ENCODE assay signal across 1 cellular context in the genomic region with DNA sequence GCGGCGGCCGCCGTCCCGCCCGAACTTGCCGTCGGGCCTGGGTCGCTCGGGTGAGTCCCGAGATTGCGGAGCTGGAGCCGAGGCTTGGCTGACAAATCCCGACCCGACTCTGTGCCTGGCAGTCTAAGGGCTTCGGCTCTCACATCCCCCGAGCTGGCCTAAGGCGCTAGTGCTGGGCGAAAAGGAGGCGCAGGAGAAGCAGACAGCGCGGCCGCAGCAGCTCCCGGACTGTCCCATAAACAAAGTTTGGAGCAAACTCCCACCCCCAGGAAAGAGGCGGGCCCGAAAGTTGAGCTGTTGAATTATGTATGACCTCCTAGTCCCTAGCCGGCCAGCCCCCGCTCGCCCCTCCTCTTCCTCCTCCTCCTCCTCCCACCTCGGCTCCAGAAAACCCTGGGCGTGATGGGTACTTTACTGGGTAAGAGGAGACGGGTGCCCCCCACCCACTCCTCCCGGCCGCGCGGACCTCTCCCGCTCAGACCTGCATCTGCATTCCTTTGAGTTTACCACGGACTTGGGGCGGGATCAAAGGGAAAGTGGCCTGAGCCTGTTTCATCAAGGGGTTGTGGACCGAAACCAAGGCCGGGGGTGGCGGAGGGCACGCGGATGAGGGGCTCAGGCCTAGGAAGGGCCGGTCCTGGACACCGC.
TF ChIP-seq lines count a peak whose summit lies in the region.

A gene (minus strand): TSS at position 230 of the 648 bp plus-strand sequence. CDS start 719 bp downstream, outside the sequence.

TF ChIP-seq in HepG2, 621 proteins besides CTCF, POLR2A, EP300 and RAD21 (continued from another document and continues in another):
- TF ChIP-seq GTF3A (CRISPR knock-in tag; conservative IDR thresholded peaks at IDR 0.05): no peak
- no peak for TF ChIP-seq GPN1 (CRISPR knock-in tag; IDR thresholded peaks at IDR 0.05; ENCODE audit: borderline replicate concordance)
- TF ChIP-seq, protein P1, sequence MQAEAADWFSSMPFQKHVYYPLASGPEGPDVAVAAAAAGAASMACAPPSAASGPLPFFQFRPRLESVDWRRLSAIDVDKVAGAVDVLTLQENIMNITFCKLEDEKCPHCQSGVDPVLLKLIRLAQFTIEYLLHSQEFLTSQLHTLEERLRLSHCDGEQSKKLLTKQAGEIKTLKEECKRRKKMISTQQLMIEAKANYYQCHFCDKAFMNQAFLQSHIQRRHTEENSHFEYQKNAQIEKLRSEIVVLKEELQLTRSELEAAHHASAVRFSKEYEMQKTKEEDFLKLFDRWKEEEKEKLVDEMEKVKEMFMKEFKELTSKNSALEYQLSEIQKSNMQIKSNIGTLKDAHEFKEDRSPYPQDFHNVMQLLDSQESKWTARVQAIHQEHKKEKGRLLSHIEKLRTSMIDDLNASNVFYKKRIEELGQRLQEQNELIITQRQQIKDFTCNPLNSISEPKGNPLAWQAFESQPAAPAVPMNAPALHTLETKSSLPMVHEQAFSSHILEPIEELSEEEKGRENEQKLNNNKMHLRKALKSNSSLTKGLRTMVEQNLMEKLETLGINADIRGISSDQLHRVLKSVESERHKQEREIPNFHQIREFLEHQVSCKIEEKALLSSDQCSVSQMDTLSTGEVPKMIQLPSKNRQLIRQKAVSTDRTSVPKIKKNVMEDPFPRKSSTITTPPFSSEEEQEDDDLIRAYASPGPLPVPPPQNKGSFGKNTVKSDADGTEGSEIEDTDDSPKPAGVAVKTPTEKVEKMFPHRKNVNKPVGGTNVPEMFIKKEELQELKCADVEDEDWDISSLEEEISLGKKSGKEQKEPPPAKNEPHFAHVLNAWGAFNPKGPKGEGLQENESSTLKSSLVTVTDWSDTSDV (CRISPR knock-in tag; IDR thresholded peaks at IDR 0.05): peak; percentile 12; the same call in 1 of the 2 replicates
- no peak; the same call in 1 of the 2 replicates for TF ChIP-seq ZSCAN31 (CRISPR knock-in tag; IDR thresholded peaks at IDR 0.05; ENCODE audit: low read depth)
- TF ChIP-seq PHF5A (CRISPR knock-in tag; IDR thresholded peaks at IDR 0.05; ENCODE audit: low read depth, unreplicated experiment): no peak
- no peak; the same call in 1 of the 2 replicates for TF ChIP-seq ETV6 (CRISPR knock-in tag; conservative IDR thresholded peaks at IDR 0.05)
- TF ChIP-seq JARID2 (CRISPR knock-in tag; IDR thresholded peaks at IDR 0.05; ENCODE audit: insufficient replicate concordance): no peak
- TF ChIP-seq, protein P2, sequence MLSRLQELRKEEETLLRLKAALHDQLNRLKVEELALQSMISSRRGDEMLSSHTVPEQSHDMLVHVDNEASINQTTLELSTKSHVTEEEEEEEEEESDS (CRISPR knock-in tag; IDR thresholded peaks at IDR 0.05; ENCODE audit: borderline replicate concordance): no peak
- TF ChIP-seq SNAPC2 (CRISPR knock-in tag; IDR thresholded peaks at IDR 0.05): no peak; the same call in 1 of the 2 replicates
- no peak for TF ChIP-seq IRX3 (CRISPR knock-in tag; IDR thresholded peaks at IDR 0.05; ENCODE audit: borderline replicate concordance, low read depth)
- TF ChIP-seq ZNF10 (CRISPR knock-in tag; IDR thresholded peaks at IDR 0.05; ENCODE audit: borderline replicate concordance, low read depth): no peak
- TF ChIP-seq, protein P3, sequence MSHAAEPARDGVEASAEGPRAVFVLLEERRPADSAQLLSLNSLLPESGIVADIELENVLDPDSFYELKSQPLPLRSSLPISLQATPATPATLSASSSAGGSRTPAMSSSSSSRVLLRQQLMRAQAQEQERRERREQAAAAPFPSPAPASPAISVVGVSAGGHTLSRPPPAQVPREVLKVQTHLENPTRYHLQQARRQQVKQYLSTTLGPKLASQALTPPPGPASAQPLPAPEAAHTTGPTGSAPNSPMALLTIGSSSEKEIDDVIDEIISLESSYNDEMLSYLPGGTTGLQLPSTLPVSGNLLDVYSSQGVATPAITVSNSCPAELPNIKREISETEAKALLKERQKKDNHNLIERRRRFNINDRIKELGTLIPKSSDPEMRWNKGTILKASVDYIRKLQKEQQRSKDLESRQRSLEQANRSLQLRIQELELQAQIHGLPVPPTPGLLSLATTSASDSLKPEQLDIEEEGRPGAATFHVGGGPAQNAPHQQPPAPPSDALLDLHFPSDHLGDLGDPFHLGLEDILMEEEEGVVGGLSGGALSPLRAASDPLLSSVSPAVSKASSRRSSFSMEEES (CRISPR knock-in tag; IDR thresholded peaks at IDR 0.05): no peak
- TF ChIP-seq KDM2A (CRISPR knock-in tag; IDR thresholded peaks at IDR 0.05; ENCODE audit: borderline replicate concordance, low read depth): peak; percentile 53; the same call in 1 of the 2 replicates
- TF ChIP-seq, protein P4, sequence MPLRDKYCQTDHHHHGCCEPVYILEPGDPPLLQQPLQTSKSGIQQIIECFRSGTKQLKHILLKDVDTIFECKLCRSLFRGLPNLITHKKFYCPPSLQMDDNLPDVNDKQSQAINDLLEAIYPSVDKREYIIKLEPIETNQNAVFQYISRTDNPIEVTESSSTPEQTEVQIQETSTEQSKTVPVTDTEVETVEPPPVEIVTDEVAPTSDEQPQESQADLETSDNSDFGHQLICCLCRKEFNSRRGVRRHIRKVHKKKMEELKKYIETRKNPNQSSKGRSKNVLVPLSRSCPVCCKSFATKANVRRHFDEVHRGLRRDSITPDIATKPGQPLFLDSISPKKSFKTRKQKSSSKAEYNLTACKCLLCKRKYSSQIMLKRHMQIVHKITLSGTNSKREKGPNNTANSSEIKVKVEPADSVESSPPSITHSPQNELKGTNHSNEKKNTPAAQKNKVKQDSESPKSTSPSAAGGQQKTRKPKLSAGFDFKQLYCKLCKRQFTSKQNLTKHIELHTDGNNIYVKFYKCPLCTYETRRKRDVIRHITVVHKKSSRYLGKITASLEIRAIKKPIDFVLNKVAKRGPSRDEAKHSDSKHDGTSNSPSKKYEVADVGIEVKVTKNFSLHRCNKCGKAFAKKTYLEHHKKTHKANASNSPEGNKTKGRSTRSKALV (CRISPR knock-in tag; IDR thresholded peaks at IDR 0.05): no peak
- no peak; the same call in 1 of the 2 replicates for TF ChIP-seq ZNF619 (CRISPR knock-in tag; IDR thresholded peaks at IDR 0.05)
- peak; percentile 64 for TF ChIP-seq GATAD2A (CRISPR knock-in tag; IDR thresholded peaks at IDR 0.05)
- TF ChIP-seq AKAP8 (CRISPR knock-in tag; IDR thresholded peaks at IDR 0.05): peak; percentile 24; the same call in 1 of the 2 replicates
- TF ChIP-seq, protein P5, sequence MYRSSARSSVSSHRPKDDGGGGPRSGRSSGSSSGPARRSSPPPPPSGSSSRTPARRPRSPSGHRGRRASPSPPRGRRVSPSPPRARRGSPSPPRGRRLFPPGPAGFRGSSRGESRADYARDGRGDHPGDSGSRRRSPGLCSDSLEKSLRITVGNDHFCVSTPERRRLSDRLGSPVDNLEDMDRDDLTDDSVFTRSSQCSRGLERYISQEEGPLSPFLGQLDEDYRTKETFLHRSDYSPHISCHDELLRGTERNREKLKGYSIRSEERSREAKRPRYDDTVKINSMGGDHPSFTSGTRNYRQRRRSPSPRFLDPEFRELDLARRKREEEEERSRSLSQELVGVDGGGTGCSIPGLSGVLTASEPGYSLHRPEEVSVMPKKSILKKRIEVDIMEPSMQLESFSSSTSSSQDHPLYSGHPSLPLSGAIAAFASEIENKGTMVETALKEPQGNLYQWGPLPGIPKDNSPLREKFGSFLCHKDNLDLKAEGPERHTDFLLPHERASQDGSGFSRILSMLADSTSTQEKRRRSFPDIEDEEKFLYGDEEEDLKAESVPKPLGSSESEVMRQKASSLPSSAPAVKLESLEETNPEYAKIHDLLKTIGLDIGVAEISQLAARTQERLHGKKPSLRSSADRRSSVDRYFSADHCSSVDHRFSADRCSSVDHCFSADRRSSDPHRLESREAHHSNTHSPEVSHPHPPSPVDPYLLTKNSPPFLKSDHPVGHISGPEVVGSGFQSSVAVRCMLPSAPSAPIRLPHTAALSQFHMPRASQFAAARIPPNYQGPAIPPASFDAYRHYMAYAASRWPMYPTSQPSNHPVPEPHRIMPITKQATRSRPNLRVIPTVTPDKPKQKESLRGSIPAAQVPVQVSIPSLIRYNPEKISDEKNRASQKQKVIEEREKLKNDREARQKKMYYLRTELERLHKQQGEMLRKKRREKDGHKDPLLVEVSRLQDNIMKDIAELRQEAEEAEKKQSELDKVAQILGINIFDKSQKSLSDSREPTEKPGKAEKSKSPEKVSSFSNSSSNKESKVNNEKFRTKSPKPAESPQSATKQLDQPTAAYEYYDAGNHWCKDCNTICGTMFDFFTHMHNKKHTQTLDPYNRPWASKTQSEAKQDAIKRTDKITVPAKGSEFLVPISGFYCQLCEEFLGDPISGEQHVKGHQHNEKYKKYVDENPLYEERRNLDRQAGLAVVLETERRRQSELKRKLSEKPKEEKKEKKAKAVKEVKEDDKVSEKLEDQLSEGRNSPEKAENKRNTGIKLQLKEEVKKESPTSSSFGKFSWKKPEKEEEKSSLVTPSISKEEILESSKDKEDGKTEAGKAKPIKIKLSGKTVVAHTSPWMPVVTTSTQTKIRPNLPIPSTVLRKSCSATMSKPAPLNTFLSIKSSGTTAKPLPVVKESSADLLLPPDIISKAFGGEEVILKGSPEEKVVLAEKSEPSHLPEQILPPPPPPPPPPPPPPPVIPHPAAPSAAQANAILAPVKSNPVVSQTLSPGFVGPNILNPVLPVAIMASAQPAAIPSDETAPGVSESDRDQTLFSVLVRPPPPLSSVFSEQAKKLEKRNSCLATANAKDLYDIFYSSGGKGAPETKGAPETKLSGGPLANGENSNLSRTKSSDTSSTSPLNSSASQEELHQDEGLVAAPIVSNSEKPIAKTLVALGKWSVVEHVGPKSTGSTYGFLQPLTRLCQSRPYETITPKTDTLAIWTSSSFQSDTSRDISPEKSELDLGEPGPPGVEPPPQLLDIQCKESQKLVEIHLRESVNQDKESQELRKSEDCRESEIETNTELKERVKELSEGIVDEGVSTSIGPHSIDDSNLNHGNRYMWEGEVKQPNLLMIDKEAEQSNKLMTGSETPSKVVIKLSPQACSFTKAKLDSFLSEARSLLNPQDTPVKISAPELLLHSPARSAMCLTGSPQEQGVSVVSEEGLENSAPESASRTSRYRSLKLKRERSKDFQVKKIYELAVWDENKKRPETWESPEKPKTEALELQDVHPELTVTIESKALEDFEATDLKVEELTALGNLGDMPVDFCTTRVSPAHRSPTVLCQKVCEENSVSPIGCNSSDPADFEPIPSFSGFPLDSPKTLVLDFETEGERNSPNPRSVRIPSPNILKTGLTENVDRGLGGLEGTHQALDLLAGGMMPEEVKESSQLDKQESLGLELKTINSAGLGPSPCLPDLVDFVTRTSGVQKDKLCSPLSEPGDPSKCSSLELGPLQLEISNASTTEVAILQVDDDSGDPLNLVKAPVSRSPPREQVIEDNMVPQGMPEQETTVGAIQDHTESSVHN (CRISPR knock-in tag; IDR thresholded peaks at IDR 0.05): 0 out of 2 replicates have a peak, but pooled peaks have one; percentile 62
- TF ChIP-seq, protein P6, sequence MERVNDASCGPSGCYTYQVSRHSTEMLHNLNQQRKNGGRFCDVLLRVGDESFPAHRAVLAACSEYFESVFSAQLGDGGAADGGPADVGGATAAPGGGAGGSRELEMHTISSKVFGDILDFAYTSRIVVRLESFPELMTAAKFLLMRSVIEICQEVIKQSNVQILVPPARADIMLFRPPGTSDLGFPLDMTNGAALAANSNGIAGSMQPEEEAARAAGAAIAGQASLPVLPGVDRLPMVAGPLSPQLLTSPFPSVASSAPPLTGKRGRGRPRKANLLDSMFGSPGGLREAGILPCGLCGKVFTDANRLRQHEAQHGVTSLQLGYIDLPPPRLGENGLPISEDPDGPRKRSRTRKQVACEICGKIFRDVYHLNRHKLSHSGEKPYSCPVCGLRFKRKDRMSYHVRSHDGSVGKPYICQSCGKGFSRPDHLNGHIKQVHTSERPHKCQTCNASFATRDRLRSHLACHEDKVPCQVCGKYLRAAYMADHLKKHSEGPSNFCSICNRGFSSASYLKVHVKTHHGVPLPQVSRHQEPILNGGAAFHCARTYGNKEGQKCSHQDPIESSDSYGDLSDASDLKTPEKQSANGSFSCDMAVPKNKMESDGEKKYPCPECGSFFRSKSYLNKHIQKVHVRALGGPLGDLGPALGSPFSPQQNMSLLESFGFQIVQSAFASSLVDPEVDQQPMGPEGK (CRISPR knock-in tag; IDR thresholded peaks at IDR 0.05): peak; percentile 88
- TF ChIP-seq, protein P7, sequence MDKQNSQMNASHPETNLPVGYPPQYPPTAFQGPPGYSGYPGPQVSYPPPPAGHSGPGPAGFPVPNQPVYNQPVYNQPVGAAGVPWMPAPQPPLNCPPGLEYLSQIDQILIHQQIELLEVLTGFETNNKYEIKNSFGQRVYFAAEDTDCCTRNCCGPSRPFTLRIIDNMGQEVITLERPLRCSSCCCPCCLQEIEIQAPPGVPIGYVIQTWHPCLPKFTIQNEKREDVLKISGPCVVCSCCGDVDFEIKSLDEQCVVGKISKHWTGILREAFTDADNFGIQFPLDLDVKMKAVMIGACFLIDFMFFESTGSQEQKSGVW (CRISPR knock-in tag; IDR thresholded peaks at IDR 0.05; ENCODE audit: borderline replicate concordance): 0 out of 2 replicates have a peak, but pooled peaks have one; percentile 26
- TF ChIP-seq EED (CRISPR knock-in tag; IDR thresholded peaks at IDR 0.05): no peak
- TF ChIP-seq, protein P8, sequence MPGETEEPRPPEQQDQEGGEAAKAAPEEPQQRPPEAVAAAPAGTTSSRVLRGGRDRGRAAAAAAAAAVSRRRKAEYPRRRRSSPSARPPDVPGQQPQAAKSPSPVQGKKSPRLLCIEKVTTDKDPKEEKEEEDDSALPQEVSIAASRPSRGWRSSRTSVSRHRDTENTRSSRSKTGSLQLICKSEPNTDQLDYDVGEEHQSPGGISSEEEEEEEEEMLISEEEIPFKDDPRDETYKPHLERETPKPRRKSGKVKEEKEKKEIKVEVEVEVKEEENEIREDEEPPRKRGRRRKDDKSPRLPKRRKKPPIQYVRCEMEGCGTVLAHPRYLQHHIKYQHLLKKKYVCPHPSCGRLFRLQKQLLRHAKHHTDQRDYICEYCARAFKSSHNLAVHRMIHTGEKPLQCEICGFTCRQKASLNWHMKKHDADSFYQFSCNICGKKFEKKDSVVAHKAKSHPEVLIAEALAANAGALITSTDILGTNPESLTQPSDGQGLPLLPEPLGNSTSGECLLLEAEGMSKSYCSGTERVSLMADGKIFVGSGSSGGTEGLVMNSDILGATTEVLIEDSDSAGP (CRISPR knock-in tag; IDR thresholded peaks at IDR 0.05; ENCODE audit: borderline replicate concordance): peak; percentile 83; the same call in 1 of the 2 replicates
- TF ChIP-seq, protein P9, sequence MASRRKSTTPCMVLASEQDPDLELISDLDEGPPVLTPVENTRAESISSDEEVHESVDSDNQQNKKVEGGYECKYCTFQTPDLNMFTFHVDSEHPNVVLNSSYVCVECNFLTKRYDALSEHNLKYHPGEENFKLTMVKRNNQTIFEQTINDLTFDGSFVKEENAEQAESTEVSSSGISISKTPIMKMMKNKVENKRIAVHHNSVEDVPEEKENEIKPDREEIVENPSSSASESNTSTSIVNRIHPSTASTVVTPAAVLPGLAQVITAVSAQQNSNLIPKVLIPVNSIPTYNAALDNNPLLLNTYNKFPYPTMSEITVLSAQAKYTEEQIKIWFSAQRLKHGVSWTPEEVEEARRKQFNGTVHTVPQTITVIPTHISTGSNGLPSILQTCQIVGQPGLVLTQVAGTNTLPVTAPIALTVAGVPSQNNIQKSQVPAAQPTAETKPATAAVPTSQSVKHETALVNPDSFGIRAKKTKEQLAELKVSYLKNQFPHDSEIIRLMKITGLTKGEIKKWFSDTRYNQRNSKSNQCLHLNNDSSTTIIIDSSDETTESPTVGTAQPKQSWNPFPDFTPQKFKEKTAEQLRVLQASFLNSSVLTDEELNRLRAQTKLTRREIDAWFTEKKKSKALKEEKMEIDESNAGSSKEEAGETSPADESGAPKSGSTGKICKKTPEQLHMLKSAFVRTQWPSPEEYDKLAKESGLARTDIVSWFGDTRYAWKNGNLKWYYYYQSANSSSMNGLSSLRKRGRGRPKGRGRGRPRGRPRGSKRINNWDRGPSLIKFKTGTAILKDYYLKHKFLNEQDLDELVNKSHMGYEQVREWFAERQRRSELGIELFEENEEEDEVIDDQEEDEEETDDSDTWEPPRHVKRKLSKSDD (CRISPR knock-in tag; IDR thresholded peaks at IDR 0.05; ENCODE audit: low read depth): peak; percentile 47; the same call in 1 of the 2 replicates
- no peak for TF ChIP-seq TRIM24 (CRISPR knock-in tag; IDR thresholded peaks at IDR 0.05)
- peak; percentile 20; the same call in 1 of the 2 replicates for TF ChIP-seq CAMTA2 (CRISPR knock-in tag; IDR thresholded peaks at IDR 0.05; ENCODE audit: borderline replicate concordance)
- TF ChIP-seq NBN (conservative IDR thresholded peaks at IDR 0.05): no peak
